In the genomic region with DNA sequence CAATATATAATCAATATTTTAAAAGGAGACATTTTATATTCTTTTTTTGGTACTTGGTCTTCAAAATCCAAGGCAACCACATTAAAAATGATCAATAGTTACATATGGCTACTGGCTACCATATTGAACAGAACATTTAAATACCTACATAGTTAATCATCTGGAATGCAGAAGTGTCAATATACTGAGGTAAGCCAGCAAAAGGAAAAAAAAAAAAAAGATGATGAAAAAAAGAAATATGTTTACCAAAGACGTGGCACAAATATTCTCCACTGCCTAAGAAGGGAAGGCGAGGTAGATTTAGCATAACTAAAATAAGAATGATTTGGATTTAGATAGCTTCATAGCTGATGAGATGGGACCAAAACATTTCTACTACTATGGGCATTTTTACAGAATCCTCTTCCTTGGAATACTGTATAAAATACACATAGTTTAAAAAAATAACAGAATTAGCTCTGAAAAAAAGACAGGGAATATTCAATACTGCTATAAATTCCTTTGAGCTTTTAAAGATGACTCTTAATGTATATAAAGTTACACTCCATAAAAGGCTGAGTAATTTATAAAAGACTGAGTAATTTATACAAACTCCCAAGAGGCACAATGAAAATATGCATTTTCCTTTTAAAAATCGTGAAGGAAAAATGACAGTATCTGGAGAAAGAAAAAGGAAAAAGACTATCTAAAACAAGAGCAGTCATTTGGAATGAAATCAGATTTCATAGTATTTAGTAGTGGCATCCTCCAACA, we compare ENCODE assay signal across 22 cellular contexts.
DNase-seq lines count a peak whose midpoint lies in the region; ATAC-seq and TF ChIP-seq lines count a peak whose summit lies in the region.
"Had no signal": no experiment of that assay in that cellular context is flagged by ENCODE, and none has a peak within 500 bp of the region (broad histone marks: within the 10 kb centered on the region; RNA-seq: fewer than 3 reads in every experiment).

No MANE protein-coding gene starts in this region.

- no peak overlapping the region for H3K14ac ChIP-seq in mesenchymal stem cell (ENCODE audit: low read length in 2 of 2)

- no peak overlapping the region for H2BK120ac ChIP-seq in mesenchymal stem cell (ENCODE audit: low read depth, low read length)

- H3K18ac ChIP-seq in mesenchymal stem cell (ENCODE audit: low read depth in 1 of 2, low read length in 2 of 2): no peak overlapping the region

- H2AFZ ChIP-seq in mesenchymal stem cell (ENCODE audit: low read depth, low read length): no peak overlapping the region
- no peak overlapping the region for H2AFZ ChIP-seq in smooth muscle cell (ENCODE audit: low read depth)

- intact Hi-C loops in right cardiac atrium (cut with DNase I): loop anchor here in 2 of 4 donors (5.0 kb wide), 1 partner anchor 64 kb away; a partner anchor contains a TSS

- no peak for ATAC-seq in right cardiac atrium

- no peak overlapping the region for H2BK15ac ChIP-seq in mesenchymal stem cell (ENCODE audit: low read depth, poor library complexity, severe bottlenecking)

- H3K36me3 ChIP-seq in cardiac muscle cell (no peaks in the 10 kb centered on the region), mesenchymal stem cell (ENCODE audit: control insufficient read depth in 1 of 2, insufficient read depth in 2 of 2, low read depth in 1 of 2, low read length in 2 of 2) (no peaks in the 10 kb centered on the region), smooth muscle cell (ENCODE audit: low read depth) (no peaks in the 10 kb centered on the region)
- H3K36me3 ChIP-seq: adrenal gland, BE2C, transverse colon had no signal

- no peak overlapping the region for H2BK5ac ChIP-seq in mesenchymal stem cell (ENCODE audit: low read depth, low read length, poor library complexity, severe bottlenecking)

- in situ Hi-C loops in astrocyte of the spinal cord (cut with HindIII; ENCODE audit: low sequenced_read_pairs): no loop called here

- H3K4ac ChIP-seq in mesenchymal stem cell (ENCODE audit: low read depth in 1 of 2, low read length in 2 of 2): no peak overlapping the region

- H2BK12ac ChIP-seq in mesenchymal stem cell (ENCODE audit: low read length in 2 of 2): no peak overlapping the region

- H4K20me1 ChIP-seq in smooth muscle cell (ENCODE audit: low read depth): no peaks in the 10 kb centered on the region

- peaks cover 46% of the 10 kb centered on the region for H3F3A ChIP-seq in smooth muscle cell (ENCODE audit: low read depth)

- no peaks in the 10 kb centered on the region for H3K9me3 ChIP-seq in cardiac muscle cell (ENCODE audit: low read depth)
- H3K9me3 ChIP-seq in right cardiac atrium (ENCODE audit: control insufficient read depth, low read length): no peaks in the 10 kb centered on the region
- no peaks in the 10 kb centered on the region for H3K9me3 ChIP-seq in mesenchymal stem cell (ENCODE audit: control insufficient read depth, low read length)
- H3K9me3 ChIP-seq in smooth muscle cell (replicated peaks; ENCODE audit: low read depth): no peaks in the 10 kb centered on the region
- H3K9me3 ChIP-seq: adrenal gland, BE2C, transverse colon had no signal

- H3K4me1 ChIP-seq in cardiac muscle cell (ENCODE audit: low read depth) (peaks cover 100% of the 10 kb centered on the region), right cardiac atrium (ENCODE audit: control insufficient read depth, insufficient read depth, low read length) (peaks cover 12% of the 10 kb centered on the region), mesenchymal stem cell (ENCODE audit: control insufficient read depth, insufficient read depth, low read depth, low read length) (peaks cover 9% of the 10 kb centered on the region), smooth muscle cell (ENCODE audit: low read depth) (peaks cover 78% of the 10 kb centered on the region)
- H3K4me1 ChIP-seq: transverse colon had no signal

- H3K4me2 ChIP-seq in mesenchymal stem cell (ENCODE audit: low read length, poor library complexity, severe bottlenecking) (no peak overlapping the region), smooth muscle cell (peak overlapping the region; percentile 80)

- H4K91ac ChIP-seq in mesenchymal stem cell (ENCODE audit: low read length): no peak overlapping the region

- TF ChIP-seq CTCF in cardiac muscle cell (IDR thresholded peaks at IDR 0.05; ENCODE audit: low read depth, low read length) (no peak), astrocyte of the spinal cord (IDR thresholded peaks at IDR 0.05; ENCODE audit: low read depth, low read length) (no peak), smooth muscle cell (IDR thresholded peaks at IDR 0.05; ENCODE audit: borderline replicate concordance, insufficient read depth, poor library complexity, severe bottlenecking) (no peak)

- H3K27ac ChIP-seq in cardiac muscle cell: peak overlapping the region; percentile 96
- H3K27ac ChIP-seq in right cardiac atrium (ENCODE audit: low read length): no peak overlapping the region
- peak overlapping the region; percentile 25 for H3K27ac ChIP-seq in mesenchymal stem cell (ENCODE audit: low read length, poor library complexity, severe bottlenecking)
- peak overlapping the region; percentile 99 for H3K27ac ChIP-seq in smooth muscle cell (ENCODE audit: low read depth)
- H3K27ac ChIP-seq: transverse colon had no signal

- H3K27me3 ChIP-seq in cardiac muscle cell (no peaks in the 10 kb centered on the region), right cardiac atrium (ENCODE audit: control insufficient read depth, insufficient read depth) (no peaks in the 10 kb centered on the region), mesenchymal stem cell (ENCODE audit: control insufficient read depth in 1 of 2, insufficient read depth in 1 of 2, low read length in 2 of 2) (no peaks in the 10 kb centered on the region), smooth muscle cell (ENCODE audit: low read depth) (no peaks in the 10 kb centered on the region)
- H3K27me3 ChIP-seq: adrenal gland, BE2C, transverse colon had no signal

- H3K23ac ChIP-seq in mesenchymal stem cell (ENCODE audit: low read length in 2 of 2): no peak overlapping the region

- 67% methylated on average over 3 of the region's 3 CpGs for WGBS in right cardiac atrium
- WGBS in mesenchymal stem cell: 58% methylated on average over 2 of the region's 3 CpGs
- 75% methylated on average over 3 of the region's 3 CpGs for WGBS in smooth muscle cell (ENCODE audit: low lambda C conversion rate)

- no peak overlapping the region for H4K8ac ChIP-seq in mesenchymal stem cell (ENCODE audit: low read length)

- H3K4me3 ChIP-seq in cardiac muscle cell: no peak overlapping the region
- no peak overlapping the region for H3K4me3 ChIP-seq in right cardiac atrium (ENCODE audit: low read length)
- no peak overlapping the region for H3K4me3 ChIP-seq in astrocyte of the spinal cord (ENCODE audit: low read depth, low read length)
- H3K4me3 ChIP-seq in mesenchymal stem cell (ENCODE audit: insufficient read depth in 1 of 2, low read depth in 1 of 2, low read length in 2 of 2): no peak overlapping the region
- no peak overlapping the region for H3K4me3 ChIP-seq in smooth muscle cell
- H3K4me3 ChIP-seq: adrenal gland, transverse colon had no signal

- H2AK5ac ChIP-seq in mesenchymal stem cell (ENCODE audit: low read length, severe bottlenecking): no peak overlapping the region

- H3K79me1 ChIP-seq in mesenchymal stem cell (replicated peaks; ENCODE audit: low read length, poor library complexity, severe bottlenecking): peaks cover 15% of the 10 kb centered on the region

- peaks cover 67% of the 10 kb centered on the region for H3K79me2 ChIP-seq in smooth muscle cell (ENCODE audit: low read depth)

- no peak for DNase-seq in cardiac muscle cell (ENCODE audit: low read depth in 1 of 2, low spot score in 1 of 2)
- no peak for DNase-seq in right cardiac atrium
- DNase-seq in astrocyte of the spinal cord (ENCODE audit: low read depth, low spot score): peak; percentile 15
- DNase-seq in mesenchymal stem cell: no peak
- no peak for DNase-seq in smooth muscle cell (lab: John Stamatoyannopoulos, UW; ENCODE audit: unreplicated experiment)
- no peak for DNase-seq in T1000 (lab: John Stamatoyannopoulos, UW)
- DNase-seq in AG20443 (ENCODE audit: low spot score): no peak
- DNase-seq in DMS 273 (lab: John Stamatoyannopoulos, UW; ENCODE audit: unreplicated experiment): no peak
- DNase-seq: activated CD4-positive, alpha-beta T cell treated with anti-CD3 and anti-CD28 coated beads for 4 hours; activated naive CD4-positive, alpha-beta T cell; activated T-cell treated with anti-CD3 and anti-CD28 coated beads, Interleukin-2, amount 50 U/mL, for 24 hours; adrenal gland; BE2C; caudate nucleus; dermis blood vessel endothelial cell; DMS79; foreskin fibroblast; Karpas-422; NCI-H187 treated with DMSO at 0.1 percent for 48 hours; NCI-H226; RPMI8226; transverse colon had no signal

- peak overlapping the region; percentile 53 for H3K9ac ChIP-seq in mesenchymal stem cell (ENCODE audit: low read length)
- H3K9ac ChIP-seq in smooth muscle cell (ENCODE audit: low read depth): peak overlapping the region; percentile 93
